In the genomic region with DNA sequence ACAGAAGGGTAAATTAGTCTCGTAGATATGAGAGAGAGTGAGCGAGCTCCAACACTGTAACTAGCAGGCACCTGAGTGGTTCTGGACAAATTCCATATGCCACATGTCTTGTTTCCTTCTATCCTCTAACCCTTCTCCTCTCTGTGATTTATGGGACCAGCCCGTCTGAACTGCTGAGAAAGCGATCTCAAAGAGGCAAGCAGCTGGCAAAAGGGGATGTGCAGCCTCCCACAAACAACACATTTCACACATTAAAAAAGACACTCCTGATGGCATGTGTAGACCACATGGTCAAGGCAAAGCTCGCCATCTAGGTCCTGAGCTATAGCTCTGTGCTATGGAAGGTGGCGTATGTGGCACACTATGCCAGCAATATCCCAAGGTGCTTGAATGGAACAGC, we compare ENCODE assay signal across 8 cellular contexts.
DNase-seq lines count a peak whose midpoint lies in the region; ATAC-seq and TF ChIP-seq lines count a peak whose summit lies in the region.

No MANE protein-coding gene starts in this region.

- no peak overlapping the region for H3K27ac ChIP-seq in CD4-positive, alpha-beta T cell (ENCODE audit: low read depth, low read length)
- H3K27ac ChIP-seq in left lung: peak overlapping the region in 1 of 2 donors; percentile 20

- H3K36me3 ChIP-seq in left lung: no peaks in the 10 kb centered on the region

- H3K4me3 Mint-ChIP-seq in CD4-positive, alpha-beta T cell: peak overlapping the region; percentile 9

- ATAC-seq in CD4-positive, alpha-beta T cell (ENCODE audit: poor library complexity): no peak
- ATAC-seq in GM19452 (IDR thresholded peaks at IDR 0.05; ENCODE audit: unreplicated experiment): peak; percentile 10
- peak in 1 of 2 donors; percentile 29 for ATAC-seq in activated naive CD4-positive, alpha-beta T cell treated with anti-CD3 and anti-CD28 coated beads, Interleukin-2, amount 50 U/mL, for 72 hours
- ATAC-seq in left lung: peak; percentile 22
- no peak for ATAC-seq in GM18505 (IDR thresholded peaks at IDR 0.05; ENCODE audit: unreplicated experiment)
- ATAC-seq in HG03439 (IDR thresholded peaks at IDR 0.05; ENCODE audit: unreplicated experiment): no peak

- POLR2A ChIA-PET in CD4-positive, alpha-beta T cell (lab: Charles Lee): interaction anchor here (0.5 to 1.7 kb wide), 3 partner anchors 11 to 1462 kb away, joined by 3 to 8 read pairs (median 6); a partner anchor contains a TSS

- H3K9me3 ChIP-seq in CD4-positive, alpha-beta T cell (ENCODE audit: control insufficient read depth, low read length): no peaks in the 10 kb centered on the region
- no peaks in the 10 kb centered on the region for H3K9me3 ChIP-seq in left lung

- peaks cover 4% of the 10 kb centered on the region for H3K27me3 Mint-ChIP-seq in CD4-positive, alpha-beta T cell

- TF ChIP-seq CTCF in CD4-positive, alpha-beta T cell (IDR thresholded peaks at IDR 0.05): no peak
- TF ChIP-seq CTCF in left lung (IDR thresholded peaks at IDR 0.05): no peak

- no peaks in the 10 kb centered on the region for H3K27me3 ChIP-seq in CD4-positive, alpha-beta T cell (ENCODE audit: control insufficient read depth, insufficient read depth, low read length)
- no peaks in the 10 kb centered on the region for H3K27me3 ChIP-seq in left lung

- intact Hi-C loops in CD4-positive, alpha-beta T cell (cut with DNase I, micrococcal nuclease): no loop called here
- intact Hi-C loops in left lung (cut with DNase I): no loop called here

- H3K36me3 Mint-ChIP-seq in CD4-positive, alpha-beta T cell (ENCODE audit: low read depth): no peaks in the 10 kb centered on the region
- H3K36me3 Mint-ChIP-seq in activated naive CD4-positive, alpha-beta T cell treated with anti-CD3 and anti-CD28 coated beads, Interleukin-2, amount 50 U/mL, for 72 hours: peaks cover 14 to 59% of the 10 kb centered on the region in 2 donors

- no peak for TF ChIP-seq POLR2A in GM18505 (IDR thresholded peaks at IDR 0.05; ENCODE audit: borderline replicate concordance, extremely low read depth, insufficient read depth, insufficient read length)

- peaks cover 8% of the 10 kb centered on the region for H3K9me3 Mint-ChIP-seq in CD4-positive, alpha-beta T cell
- H3K9me3 Mint-ChIP-seq in activated naive CD4-positive, alpha-beta T cell treated with anti-CD3 and anti-CD28 coated beads, Interleukin-2, amount 50 U/mL, for 72 hours: peaks cover 10 to 28% of the 10 kb centered on the region in 2 donors

- H3K4me1 Mint-ChIP-seq in CD4-positive, alpha-beta T cell (ENCODE audit: low read depth): peaks cover 31% of the 10 kb centered on the region

- peak overlapping the region; percentile 78 for H3K27ac Mint-ChIP-seq in CD4-positive, alpha-beta T cell
- peak overlapping the region; percentile 75 to 95 for H3K27ac Mint-ChIP-seq in activated naive CD4-positive, alpha-beta T cell treated with anti-CD3 and anti-CD28 coated beads, Interleukin-2, amount 50 U/mL, for 72 hours

- no peak overlapping the region for H3K4me3 ChIP-seq in left lung

- DNase-seq in CD4-positive, alpha-beta T cell: peak in 2 of 10 experiments; percentile 3 to 9
- no peak for DNase-seq in activated naive CD4-positive, alpha-beta T cell treated with anti-CD3 and anti-CD28 coated beads, Interleukin-2, amount 50 U/mL, for 72 hours (ENCODE audit: low spot score in 2 of 2)
- DNase-seq in left lung (no peak), GDM1 (lab: John Stamatoyannopoulos, UW) (no peak), anterior cingulate cortex (lab: John Stamatoyannopoulos, UW) (no peak)

- peaks cover 0 to 12% of the 10 kb centered on the region in 2 donors for H3K4me1 ChIP-seq in left lung

- CTCF ChIA-PET in CD4-positive, alpha-beta T cell (lab: Charles Lee): no interaction called here

Comparison
In these comparisons a context has a peak if more than half of its experiments do, and no peak if none do; other contexts are left out.
1. ATAC-seq: peak in GM19452 (single experiment) and left lung (single experiment); none in CD4-positive, alpha-beta T cell (single experiment), GM18505 (single experiment) and HG03439 (single experiment).